ENCODE assay signal across 21 cellular contexts in the genomic region with DNA sequence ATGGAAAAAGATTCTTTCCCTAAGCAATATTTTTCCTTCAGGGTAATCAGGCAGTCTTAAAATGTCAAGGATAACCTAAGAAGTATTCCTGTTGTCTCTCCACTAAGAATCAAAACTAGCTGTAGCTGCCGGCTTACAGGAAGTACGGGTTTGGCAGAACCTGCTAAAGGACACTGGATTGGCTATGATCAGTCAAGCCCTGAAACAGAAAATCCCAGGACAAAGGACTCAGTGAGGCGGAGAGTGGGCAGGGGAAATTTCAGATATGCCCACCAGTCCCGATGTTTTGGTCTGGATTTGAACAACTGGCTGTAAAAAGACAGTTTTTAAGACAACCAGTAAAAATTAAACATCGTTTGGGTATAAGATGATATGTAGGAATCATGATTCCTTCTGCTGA.
DNase-seq lines count a peak whose midpoint lies in the region; ATAC-seq and TF ChIP-seq lines count a peak whose summit lies in the region.
"Had no signal": no experiment of that assay in that cellular context is flagged by ENCODE, and none has a peak within 500 bp of the region (broad histone marks: within the 10 kb centered on the region; RNA-seq: fewer than 3 reads in every experiment).

No MANE protein-coding gene starts in this region.

- no peaks in the 10 kb centered on the region for H3K9me3 ChIP-seq in sigmoid colon

- peaks cover 0 to 4% (median 0%) of the 10 kb centered on the region in 4 donors for H3K36me3 ChIP-seq in sigmoid colon

- TF ChIP-seq POLR2A in sigmoid colon (IDR thresholded peaks at IDR 0.05): no peak

- H3K4me3 Mint-ChIP-seq in WTC11: no peak overlapping the region
- H3K4me3 Mint-ChIP-seq: activated B cell treated with CpG ODN at 0.5 μM for 24 hours; B cell; T-helper 1 cell treated with Interleukin-12 subunit alpha and Interleukin-12 subunit beta and Interleukin-4 antibody, amounts not matched to agents 30 μg/mL and 1 μg/mL, for 36 hours had no signal

- CTCF ChIA-PET in WTC11 (lab: Charles Lee): no interaction called here

- H3K27me3 ChIP-seq in sigmoid colon: no peaks in the 10 kb centered on the region

- WGBS in sigmoid colon, 2 donors: 80 to 83% methylated on average over 5 of the region's 5 CpGs

- H3K27me3 Mint-ChIP-seq in WTC11 (ENCODE audit: low read depth): no peaks in the 10 kb centered on the region

- intact Hi-C loops in sigmoid colon (cut with DNase I): no loop called here

- no peak overlapping the region for H3K4me3 ChIP-seq in sigmoid colon

- POLR2A ChIA-PET in WTC11 (lab: Charles Lee): no interaction called here

- TF ChIP-seq EP300 in sigmoid colon (IDR thresholded peaks at IDR 0.05): no peak

- TF ChIP-seq CTCF in WTC11 (IDR thresholded peaks at IDR 0.05) (no peak), sigmoid colon (IDR thresholded peaks at IDR 0.05) (no peak)

- peak overlapping the region; percentile 85; the same call in 1 of the 2 replicates for H3K27ac Mint-ChIP-seq in WTC11
- H3K27ac Mint-ChIP-seq: activated B cell treated with CpG ODN at 0.5 μM for 24 hours; B cell; T-helper 1 cell treated with Interleukin-12 subunit alpha and Interleukin-12 subunit beta and Interleukin-4 antibody, amounts not matched to agents 30 μg/mL and 1 μg/mL, for 36 hours had no signal

- peaks cover 51% of the 10 kb centered on the region for H3K4me1 Mint-ChIP-seq in WTC11

- ATAC-seq in WTC11 (no peak), GM21723 (IDR thresholded peaks at IDR 0.05; ENCODE audit: unreplicated experiment) (no peak), HG03442 (IDR thresholded peaks at IDR 0.05; ENCODE audit: unreplicated experiment) (no peak)
- ATAC-seq: left lobe of liver had no signal

- no peaks in the 10 kb centered on the region for H3K36me3 Mint-ChIP-seq in WTC11

- H3K27ac ChIP-seq in sigmoid colon: peak overlapping the region; percentile 55 to 80 (median 74)
- H3K27ac ChIP-seq: 22Rv1 had no signal

- no peaks in the 10 kb centered on the region for H3K9me3 Mint-ChIP-seq in WTC11
- H3K9me3 Mint-ChIP-seq: activated B cell treated with CpG ODN at 0.5 μM for 24 hours; T-helper 1 cell treated with Interleukin-12 subunit alpha and Interleukin-12 subunit beta and Interleukin-4 antibody, amounts not matched to agents 30 μg/mL and 1 μg/mL, for 36 hours had no signal

- DNase-seq in DMS79 treated with DMSO at 0.1 percent for 48 hours (lab: John Stamatoyannopoulos, UW): peak; percentile 47
- DNase-seq in DMS79 (lab: John Stamatoyannopoulos, UW): no peak
- DNase-seq in WTC11 (ENCODE audit: low spot score): no peak
- peak; percentile 33 for DNase-seq in kidney tubule cell (ENCODE audit: low spot score)
- no peak for DNase-seq in sigmoid colon
- no peak for DNase-seq in SIG-M5 treated with dmso at 0.1 percent for 504 hours (lab: John Stamatoyannopoulos, UW; ENCODE audit: unreplicated experiment)
- DNase-seq: activated B cell treated with CpG ODN at 0.5 μM for 24 hours; activated naive CD4-positive, alpha-beta T cell treated with anti-CD3 and anti-CD28 coated beads, Interleukin-2, amount 50 U/mL, for 16 hours; activated T-cell treated with anti-CD3 and anti-CD28 coated beads, Interleukin-2, amount 50 U/mL, for 48 hours; GDM1; GOT3; NCI-H2171 treated with DMSO at 0.1 percent for 48 hours; occipital lobe; OCI-M1; SIG-M5 had no signal

- peaks cover 0 to 89% (median 76%) of the 10 kb centered on the region in 4 donors for H3K4me1 ChIP-seq in sigmoid colon

TF ChIP-seq in WTC11, 78 proteins besides CTCF, POLR2A, EP300 and RAD21 (continues in another document):
- TF ChIP-seq CREB1 (CRISPR knock-in tag; IDR thresholded peaks at IDR 0.05): no peak
- no peak for TF ChIP-seq NFATC4 (CRISPR knock-in tag; IDR thresholded peaks at IDR 0.05)
- TF ChIP-seq MYBL2 (CRISPR knock-in tag; IDR thresholded peaks at IDR 0.05): no peak
- TF ChIP-seq JUN (CRISPR knock-in tag; IDR thresholded peaks at IDR 0.05): no peak
- TF ChIP-seq, protein P1, sequence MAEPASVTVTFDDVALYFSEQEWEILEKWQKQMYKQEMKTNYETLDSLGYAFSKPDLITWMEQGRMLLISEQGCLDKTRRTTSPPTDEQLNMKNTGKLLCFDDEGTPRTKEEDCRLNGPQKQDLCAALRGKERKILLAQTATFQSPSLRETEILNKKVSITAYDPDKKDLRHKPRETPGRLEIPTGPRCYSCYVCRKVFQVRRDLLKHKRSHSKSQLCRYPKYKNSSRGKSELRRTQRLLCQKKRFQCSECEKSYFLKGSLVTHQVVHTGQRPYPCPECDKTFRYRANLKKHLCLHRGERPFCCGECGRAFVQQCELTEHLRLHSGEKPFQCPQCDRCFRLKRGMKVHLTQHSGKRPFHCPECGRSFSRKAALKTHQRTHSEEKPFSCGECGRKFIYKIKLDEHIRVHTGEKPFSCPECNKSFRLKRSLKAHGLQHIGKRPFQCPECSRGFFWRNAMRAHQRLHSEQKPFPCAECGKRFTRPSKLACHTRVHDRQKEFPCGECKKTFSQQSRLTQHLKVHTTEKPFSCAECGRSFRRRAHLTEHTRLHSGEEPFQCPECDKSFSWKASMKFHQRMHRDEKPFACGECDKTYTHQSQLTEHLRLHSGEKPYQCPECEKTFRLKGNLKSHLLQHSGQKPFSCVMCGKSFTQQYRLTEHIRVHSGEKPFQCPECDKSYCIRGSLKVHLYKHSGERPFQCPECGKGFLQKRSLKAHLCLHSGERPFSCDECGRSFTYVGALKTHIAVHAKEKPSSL (CRISPR knock-in tag; conservative IDR thresholded peaks at IDR 0.05): no peak
- no peak for TF ChIP-seq OVOL2 (CRISPR knock-in tag; IDR thresholded peaks at IDR 0.05; ENCODE audit: borderline replicate concordance)
- TF ChIP-seq, protein P2, sequence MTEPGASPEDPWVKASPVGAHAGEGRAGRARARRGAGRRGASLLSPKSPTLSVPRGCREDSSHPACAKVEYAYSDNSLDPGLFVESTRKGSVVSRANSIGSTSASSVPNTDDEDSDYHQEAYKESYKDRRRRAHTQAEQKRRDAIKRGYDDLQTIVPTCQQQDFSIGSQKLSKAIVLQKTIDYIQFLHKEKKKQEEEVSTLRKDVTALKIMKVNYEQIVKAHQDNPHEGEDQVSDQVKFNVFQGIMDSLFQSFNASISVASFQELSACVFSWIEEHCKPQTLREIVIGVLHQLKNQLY (CRISPR knock-in tag; IDR thresholded peaks at IDR 0.05): no peak
- TF ChIP-seq, protein P3, sequence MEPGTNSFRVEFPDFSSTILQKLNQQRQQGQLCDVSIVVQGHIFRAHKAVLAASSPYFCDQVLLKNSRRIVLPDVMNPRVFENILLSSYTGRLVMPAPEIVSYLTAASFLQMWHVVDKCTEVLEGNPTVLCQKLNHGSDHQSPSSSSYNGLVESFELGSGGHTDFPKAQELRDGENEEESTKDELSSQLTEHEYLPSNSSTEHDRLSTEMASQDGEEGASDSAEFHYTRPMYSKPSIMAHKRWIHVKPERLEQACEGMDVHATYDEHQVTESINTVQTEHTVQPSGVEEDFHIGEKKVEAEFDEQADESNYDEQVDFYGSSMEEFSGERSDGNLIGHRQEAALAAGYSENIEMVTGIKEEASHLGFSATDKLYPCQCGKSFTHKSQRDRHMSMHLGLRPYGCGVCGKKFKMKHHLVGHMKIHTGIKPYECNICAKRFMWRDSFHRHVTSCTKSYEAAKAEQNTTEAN (CRISPR knock-in tag; IDR thresholded peaks at IDR 0.05): no peak
- no peak for TF ChIP-seq SMAD3 (CRISPR knock-in tag; IDR thresholded peaks at IDR 0.05; ENCODE audit: borderline replicate concordance)
- TF ChIP-seq TEAD4 (CRISPR knock-in tag; IDR thresholded peaks at IDR 0.05): no peak
- no peak for TF ChIP-seq ZNF138 (CRISPR knock-in tag; conservative IDR thresholded peaks at IDR 0.05)
- TF ChIP-seq, protein P4, sequence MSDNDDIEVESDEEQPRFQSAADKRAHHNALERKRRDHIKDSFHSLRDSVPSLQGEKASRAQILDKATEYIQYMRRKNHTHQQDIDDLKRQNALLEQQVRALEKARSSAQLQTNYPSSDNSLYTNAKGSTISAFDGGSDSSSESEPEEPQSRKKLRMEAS (CRISPR knock-in tag; IDR thresholded peaks at IDR 0.05): no peak
- TF ChIP-seq, protein P5, sequence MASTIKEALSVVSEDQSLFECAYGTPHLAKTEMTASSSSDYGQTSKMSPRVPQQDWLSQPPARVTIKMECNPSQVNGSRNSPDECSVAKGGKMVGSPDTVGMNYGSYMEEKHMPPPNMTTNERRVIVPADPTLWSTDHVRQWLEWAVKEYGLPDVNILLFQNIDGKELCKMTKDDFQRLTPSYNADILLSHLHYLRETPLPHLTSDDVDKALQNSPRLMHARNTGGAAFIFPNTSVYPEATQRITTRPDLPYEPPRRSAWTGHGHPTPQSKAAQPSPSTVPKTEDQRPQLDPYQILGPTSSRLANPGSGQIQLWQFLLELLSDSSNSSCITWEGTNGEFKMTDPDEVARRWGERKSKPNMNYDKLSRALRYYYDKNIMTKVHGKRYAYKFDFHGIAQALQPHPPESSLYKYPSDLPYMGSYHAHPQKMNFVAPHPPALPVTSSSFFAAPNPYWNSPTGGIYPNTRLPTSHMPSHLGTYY (CRISPR knock-in tag; IDR thresholded peaks at IDR 0.05): no peak
- TF ChIP-seq, protein P6, sequence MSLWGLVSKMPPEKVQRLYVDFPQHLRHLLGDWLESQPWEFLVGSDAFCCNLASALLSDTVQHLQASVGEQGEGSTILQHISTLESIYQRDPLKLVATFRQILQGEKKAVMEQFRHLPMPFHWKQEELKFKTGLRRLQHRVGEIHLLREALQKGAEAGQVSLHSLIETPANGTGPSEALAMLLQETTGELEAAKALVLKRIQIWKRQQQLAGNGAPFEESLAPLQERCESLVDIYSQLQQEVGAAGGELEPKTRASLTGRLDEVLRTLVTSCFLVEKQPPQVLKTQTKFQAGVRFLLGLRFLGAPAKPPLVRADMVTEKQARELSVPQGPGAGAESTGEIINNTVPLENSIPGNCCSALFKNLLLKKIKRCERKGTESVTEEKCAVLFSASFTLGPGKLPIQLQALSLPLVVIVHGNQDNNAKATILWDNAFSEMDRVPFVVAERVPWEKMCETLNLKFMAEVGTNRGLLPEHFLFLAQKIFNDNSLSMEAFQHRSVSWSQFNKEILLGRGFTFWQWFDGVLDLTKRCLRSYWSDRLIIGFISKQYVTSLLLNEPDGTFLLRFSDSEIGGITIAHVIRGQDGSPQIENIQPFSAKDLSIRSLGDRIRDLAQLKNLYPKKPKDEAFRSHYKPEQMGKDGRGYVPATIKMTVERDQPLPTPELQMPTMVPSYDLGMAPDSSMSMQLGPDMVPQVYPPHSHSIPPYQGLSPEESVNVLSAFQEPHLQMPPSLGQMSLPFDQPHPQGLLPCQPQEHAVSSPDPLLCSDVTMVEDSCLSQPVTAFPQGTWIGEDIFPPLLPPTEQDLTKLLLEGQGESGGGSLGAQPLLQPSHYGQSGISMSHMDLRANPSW (CRISPR knock-in tag; conservative IDR thresholded peaks at IDR 0.05; ENCODE audit: low read depth): no peak
- TF ChIP-seq ZNF416 (CRISPR knock-in tag; IDR thresholded peaks at IDR 0.05): no peak

Comparison
In these comparisons a context has a peak if more than half of its experiments do, and no peak if none do; other contexts are left out.
1. DNase-seq: peak in DMS79 treated with DMSO at 0.1 percent for 48 hours (single experiment) and kidney tubule cell (single experiment); none in DMS79 (single experiment), WTC11 (single experiment), sigmoid colon (single experiment) and SIG-M5 treated with dmso at 0.1 percent for 504 hours (single experiment).